In the genomic region with DNA sequence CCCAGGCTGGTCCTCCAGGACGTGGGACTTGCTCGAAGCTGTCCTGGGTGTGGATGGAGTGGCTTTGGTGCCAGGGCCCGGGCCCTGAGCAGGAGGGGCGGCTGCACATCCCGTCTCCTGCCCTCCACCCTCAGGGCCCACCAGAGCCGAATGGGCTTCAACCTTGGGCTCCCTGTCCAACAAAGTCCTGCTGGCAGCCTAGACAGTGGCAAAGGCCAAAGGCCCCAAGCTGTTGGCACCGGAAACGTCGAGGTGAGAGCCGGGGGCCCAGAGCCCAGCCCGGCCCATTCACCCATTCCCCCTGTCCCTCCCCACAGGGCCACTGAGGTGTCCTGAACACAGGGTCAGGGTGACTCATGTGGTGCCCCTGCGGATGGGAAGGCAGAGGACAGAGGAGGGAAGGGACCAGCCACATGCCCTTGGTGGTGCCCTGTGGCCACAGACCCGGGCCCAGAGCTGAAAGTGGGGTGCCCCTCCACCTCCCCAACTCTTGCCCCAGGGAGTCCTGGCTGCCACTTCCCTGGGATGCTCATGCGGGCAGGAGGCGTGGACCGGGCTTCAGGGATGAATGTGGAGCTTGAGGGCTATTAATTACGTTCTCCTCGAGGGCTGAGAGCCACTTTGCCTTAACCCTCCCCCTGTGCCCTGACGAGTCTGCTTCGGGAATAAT, we compare ENCODE assay signal across 1 cellular context.
TF ChIP-seq lines count a peak whose summit lies in the region.

No MANE protein-coding gene starts in this region.

TF ChIP-seq in GM23338, 12 proteins besides CTCF, POLR2A, EP300 and RAD21 (continued from another document):
- TF ChIP-seq, protein P1, sequence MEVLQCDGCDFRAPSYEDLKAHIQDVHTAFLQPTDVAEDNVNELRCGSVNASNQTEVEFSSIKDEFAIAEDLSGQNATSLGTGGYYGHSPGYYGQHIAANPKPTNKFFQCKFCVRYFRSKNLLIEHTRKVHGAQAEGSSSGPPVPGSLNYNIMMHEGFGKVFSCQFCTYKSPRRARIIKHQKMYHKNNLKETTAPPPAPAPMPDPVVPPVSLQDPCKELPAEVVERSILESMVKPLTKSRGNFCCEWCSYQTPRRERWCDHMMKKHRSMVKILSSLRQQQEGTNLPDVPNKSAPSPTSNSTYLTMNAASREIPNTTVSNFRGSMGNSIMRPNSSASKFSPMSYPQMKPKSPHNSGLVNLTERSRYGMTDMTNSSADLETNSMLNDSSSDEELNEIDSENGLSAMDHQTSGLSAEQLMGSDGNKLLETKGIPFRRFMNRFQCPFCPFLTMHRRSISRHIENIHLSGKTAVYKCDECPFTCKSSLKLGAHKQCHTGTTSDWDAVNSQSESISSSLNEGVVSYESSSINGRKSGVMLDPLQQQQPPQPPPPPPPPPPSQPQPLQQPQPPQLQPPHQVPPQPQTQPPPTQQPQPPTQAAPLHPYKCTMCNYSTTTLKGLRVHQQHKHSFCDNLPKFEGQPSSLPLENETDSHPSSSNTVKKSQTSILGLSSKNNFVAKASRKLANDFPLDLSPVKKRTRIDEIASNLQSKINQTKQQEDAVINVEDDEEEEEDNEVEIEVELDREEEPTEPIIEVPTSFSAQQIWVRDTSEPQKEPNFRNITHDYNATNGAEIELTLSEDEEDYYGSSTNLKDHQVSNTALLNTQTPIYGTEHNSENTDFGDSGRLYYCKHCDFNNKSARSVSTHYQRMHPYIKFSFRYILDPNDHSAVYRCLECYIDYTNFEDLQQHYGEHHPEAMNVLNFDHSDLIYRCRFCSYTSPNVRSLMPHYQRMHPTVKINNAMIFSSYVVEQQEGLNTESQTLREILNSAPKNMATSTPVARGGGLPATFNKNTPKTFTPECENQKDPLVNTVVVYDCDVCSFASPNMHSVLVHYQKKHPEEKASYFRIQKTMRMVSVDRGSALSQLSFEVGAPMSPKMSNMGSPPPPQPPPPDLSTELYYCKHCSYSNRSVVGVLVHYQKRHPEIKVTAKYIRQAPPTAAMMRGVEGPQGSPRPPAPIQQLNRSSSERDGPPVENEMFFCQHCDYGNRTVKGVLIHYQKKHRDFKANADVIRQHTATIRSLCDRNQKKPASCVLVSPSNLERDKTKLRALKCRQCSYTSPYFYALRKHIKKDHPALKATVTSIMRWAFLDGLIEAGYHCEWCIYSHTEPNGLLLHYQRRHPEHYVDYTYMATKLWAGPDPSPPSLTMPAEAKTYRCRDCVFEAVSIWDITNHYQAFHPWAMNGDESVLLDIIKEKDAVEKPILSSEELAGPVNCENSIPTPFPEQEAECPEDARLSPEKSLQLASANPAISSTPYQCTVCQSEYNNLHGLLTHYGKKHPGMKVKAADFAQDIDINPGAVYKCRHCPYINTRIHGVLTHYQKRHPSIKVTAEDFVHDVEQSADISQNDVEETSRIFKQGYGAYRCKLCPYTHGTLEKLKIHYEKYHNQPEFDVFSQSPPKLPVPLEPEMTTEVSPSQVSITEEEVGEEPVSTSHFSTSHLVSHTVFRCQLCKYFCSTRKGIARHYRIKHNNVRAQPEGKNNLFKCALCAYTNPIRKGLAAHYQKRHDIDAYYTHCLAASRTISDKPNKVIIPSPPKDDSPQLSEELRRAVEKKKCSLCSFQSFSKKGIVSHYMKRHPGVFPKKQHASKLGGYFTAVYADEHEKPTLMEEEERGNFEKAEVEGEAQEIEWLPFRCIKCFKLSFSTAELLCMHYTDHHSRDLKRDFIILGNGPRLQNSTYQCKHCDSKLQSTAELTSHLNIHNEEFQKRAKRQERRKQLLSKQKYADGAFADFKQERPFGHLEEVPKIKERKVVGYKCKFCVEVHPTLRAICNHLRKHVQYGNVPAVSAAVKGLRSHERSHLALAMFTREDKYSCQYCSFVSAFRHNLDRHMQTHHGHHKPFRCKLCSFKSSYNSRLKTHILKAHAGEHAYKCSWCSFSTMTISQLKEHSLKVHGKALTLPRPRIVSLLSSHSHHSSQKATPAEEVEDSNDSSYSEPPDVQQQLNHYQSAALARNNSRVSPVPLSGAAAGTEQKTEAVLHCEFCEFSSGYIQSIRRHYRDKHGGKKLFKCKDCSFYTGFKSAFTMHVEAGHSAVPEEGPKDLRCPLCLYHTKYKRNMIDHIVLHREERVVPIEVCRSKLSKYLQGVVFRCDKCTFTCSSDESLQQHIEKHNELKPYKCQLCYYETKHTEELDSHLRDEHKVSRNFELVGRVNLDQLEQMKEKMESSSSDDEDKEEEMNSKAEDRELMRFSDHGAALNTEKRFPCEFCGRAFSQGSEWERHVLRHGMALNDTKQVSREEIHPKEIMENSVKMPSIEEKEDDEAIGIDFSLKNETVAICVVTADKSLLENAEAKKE (CRISPR knock-in tag; IDR thresholded peaks at IDR 0.05) = no peak
- TF ChIP-seq JUNB (IDR thresholded peaks at IDR 0.05; ENCODE audit: unreplicated experiment) (no peak), STAT1 (IDR thresholded peaks at IDR 0.05; ENCODE audit: unreplicated experiment) (no peak)
TF ChIP-seq in GM23338: peak in this region for 0.
